Comparison of ENCODE assay signal across 6 cellular contexts in genomic region chr11:46675288-46675851, GRCh38. TPM values are rescaled to one million over a fixed set of nuclear protein-coding genes. Genes with fewer than 3 reads are reported as not detected.
DNase-seq lines count a peak whose midpoint lies in the region; ATAC-seq and TF ChIP-seq lines count a peak whose summit lies in the region.

No MANE protein-coding gene starts in this region.

- H3K9me3 ChIP-seq in MG63 (no peaks in the 10 kb centered on the region), sigmoid colon (no peaks in the 10 kb centered on the region)

- H3K4me1 ChIP-seq in sigmoid colon = peaks cover 0 to 30% (median 26%) of the 10 kb centered on the region in 4 donors

- H3K36me3 ChIP-seq in MG63 (peaks cover 11% of the 10 kb centered on the region), sigmoid colon (peaks cover 35 to 75% (median 45%) of the 10 kb centered on the region in 4 donors)

- TF ChIP-seq POLR2A in sigmoid colon (IDR thresholded peaks at IDR 0.05) = no peak

- 13 to 47% methylated on average over 4 of the region's 4 CpGs for WGBS in sigmoid colon, 2 donors

- ATAC-seq in stimulated activated naive CD8-positive, alpha-beta T cell treated with anti-CD3 and anti-CD28 coated beads, Interleukin-15, Interleukin-2, amounts not matched to agents 100 U/mL and 50 U/mL, for 24 hours = no peak

- peak in 1 of 4 donors; percentile 53 for TF ChIP-seq EP300 in sigmoid colon (IDR thresholded peaks at IDR 0.05)

- H3K4me3 ChIP-seq in MG63 (no peak overlapping the region), sigmoid colon (no peak overlapping the region)

- intact Hi-C loops in sigmoid colon (cut with DNase I) = no loop called here

- peak; percentile 77 for DNase-seq in MG63
- DNase-seq in epithelial cell of prostate (ENCODE audit: low read depth, low spot score) = peak; percentile 49
- DNase-seq in sigmoid colon = peak; percentile 90
- DNase-seq in stimulated activated naive CD8-positive, alpha-beta T cell treated with anti-CD3 and anti-CD28 coated beads, Interleukin-15, Interleukin-2, amounts not matched to agents 100 U/mL and 50 U/mL, for 24 hours = no peak
- DNase-seq in stimulated activated CD4-positive, alpha-beta T cell treated with anti-CD3 and anti-CD28 coated beads, Interleukin-4, amount 100 ng/mL, for 1 hour = no peak
- DNase-seq in NCI-H446 (lab: John Stamatoyannopoulos, UW) = no peak

- H3K27me3 ChIP-seq in MG63 = no peaks in the 10 kb centered on the region
- no peaks in the 10 kb centered on the region for H3K27me3 ChIP-seq in sigmoid colon

- peak in 1 of 4 experiments; percentile 11 for TF ChIP-seq CTCF in sigmoid colon (IDR thresholded peaks at IDR 0.05)

- H3K27ac ChIP-seq in epithelial cell of prostate (peak overlapping the region; percentile 70), sigmoid colon (peak overlapping the region; percentile 69 to 80 (median 74))

RNA-seq across cellular contexts. Expression of gene ARHGAP1, which starts 25.0 kb away (rescaled TPM):
- total RNA-seq in MG63 (2014; rRNA removed; shearing (Covaris generic); ENCODE audit: low replicate concordance) = 2.6 and 6.3 TPM in 2 replicates
- 10 to 100 TPM; 37.5 to 78.2 (median 57.3) TPM for total RNA-seq in sigmoid colon
- 10 to 100 TPM; 25.0 to 41.2 (median 30.6) TPM for polyA plus RNA-seq in sigmoid colon

RNA-seq across cellular contexts. Expression of gene ZNF408, which starts 25.5 kb away (rescaled TPM):
- total RNA-seq in MG63 (2014; rRNA removed; shearing (Covaris generic); ENCODE audit: low replicate concordance) = 8.0 and 16.1 TPM in 2 replicates
- 10 to 100 TPM in 2 of 4 donors, 1 to 10 TPM in 2; 4.3 to 12.8 (median 9.2) TPM for total RNA-seq in sigmoid colon
- 10 to 100 TPM in 1 of 3 donors, 1 to 10 TPM in 2; 6.2 to 10.7 (median 8.4) TPM for polyA plus RNA-seq in sigmoid colon

RNA-seq across cellular contexts. Expression of gene F2, which starts 43.6 kb away (rescaled TPM):
- 0.46 TPM in 1 of 2 replicates, not detected in the other for total RNA-seq in MG63 (2014; rRNA removed; shearing (Covaris generic); ENCODE audit: low replicate concordance)
- total RNA-seq in sigmoid colon = under 1 TPM in 1 of 4 donors, not detected in 3; 0.28 TPM
- under 1 TPM in 2 of 3 donors, not detected in 1; 0.13 to 0.46 TPM for polyA plus RNA-seq in sigmoid colon

RNA-seq across cellular contexts. Expression of gene ATG13, which starts 58.0 kb away (rescaled TPM):
- 41.2 and 48.0 TPM in 2 replicates for total RNA-seq in MG63 (2014; rRNA removed; shearing (Covaris generic); ENCODE audit: low replicate concordance)
- 10 to 100 TPM; 47.7 to 96.4 (median 52.7) TPM for total RNA-seq in sigmoid colon
- 10 to 100 TPM; 27.6 to 48.5 (median 34.2) TPM for polyA plus RNA-seq in sigmoid colon

RNA-seq across cellular contexts. Expression of gene HARBI1, which starts 58.3 kb away (rescaled TPM):
- 4.0 and 4.5 TPM in 2 replicates for total RNA-seq in MG63 (2014; rRNA removed; shearing (Covaris generic); ENCODE audit: low replicate concordance)
- total RNA-seq in sigmoid colon = 1 to 10 TPM; 1.6 to 8.9 (median 3.8) TPM
- 1 to 10 TPM; 4.1 to 7.9 (median 4.8) TPM for polyA plus RNA-seq in sigmoid colon

Comparison
In these comparisons a context has a peak if more than half of its experiments do, and no peak if none do; other contexts are left out.
1. DNase-seq: peak in MG63 (single experiment), epithelial cell of prostate (single experiment) and sigmoid colon (single experiment); none in stimulated activated naive CD8-positive, alpha-beta T cell treated with anti-CD3 and anti-CD28 coated beads, Interleukin-15, Interleukin-2, amounts not matched to agents 100 U/mL and 50 U/mL, for 24 hours (single experiment), stimulated activated CD4-positive, alpha-beta T cell treated with anti-CD3 and anti-CD28 coated beads, Interleukin-4, amount 100 ng/mL, for 1 hour (single experiment) and NCI-H446 (0 of 2).